In genomic region chr1:226872455-226872854, GRCh38 we compare ENCODE assay signal across 15 cellular contexts. TPM values are rescaled to one million over a fixed set of nuclear protein-coding genes. Genes with fewer than 3 reads are reported as not detected.
DNase-seq lines count a peak whose midpoint lies in the region; ATAC-seq, FAIRE-seq and TF ChIP-seq lines count a peak whose summit lies in the region.
"Had no signal": no experiment of that assay in that cellular context is flagged by ENCODE, and none has a peak within 500 bp of the region (broad histone marks: within the 10 kb centered on the region; RNA-seq: fewer than 3 reads in every experiment).

No MANE protein-coding gene starts in this region.

- no peak overlapping the region for H3K4me3 ChIP-seq in endothelial cell of umbilical vein (replicated peaks in 1 of 3; ENCODE audit: insufficient read depth in 1 of 3, low read depth in 1 of 3, low read length in 3 of 3)
- peak overlapping the region in 3 of 4 donors; percentile 64 to 81 (median 77) for H3K4me3 ChIP-seq in pancreas

- no peak overlapping the region for H3K27ac Mint-ChIP-seq in H9
- H3K27ac Mint-ChIP-seq in T-cell: no peak overlapping the region
- H3K27ac Mint-ChIP-seq in activated CD8-positive, alpha-beta T cell treated with anti-CD3 and anti-CD28 coated beads, Interleukin-2, amount 10 ng/mL, durations not matched to agents 7 days and 5 days: no peak overlapping the region
- H3K27ac Mint-ChIP-seq: CD8-positive, alpha-beta T cell had no signal

- H3K9me3 Mint-ChIP-seq in H9 (no peaks in the 10 kb centered on the region; a peak in 1 of 5 replicates), T-cell (no peaks in the 10 kb centered on the region)
- H3K9me3 Mint-ChIP-seq in activated CD8-positive, alpha-beta T cell treated with anti-CD3 and anti-CD28 coated beads, Interleukin-2, amount 10 ng/mL, durations not matched to agents 7 days and 5 days (ENCODE audit: insufficient read depth): no peaks in the 10 kb centered on the region
- H3K9me3 Mint-ChIP-seq: CD8-positive, alpha-beta T cell had no signal

- no CpG with 5 or more reads among the region's 7 CpGs for WGBS in H9 (ENCODE audit: extremely low coverage, insufficient read length, low lambda C conversion rate)
- 28 to 36% methylated on average over 7 of the region's 7 CpGs for WGBS in pancreas, 2 donors

- H3K23me2 ChIP-seq in H9 (ENCODE audit: insufficient read length, low read depth, low read length, poor library complexity, severe bottlenecking): peaks cover 8% of the 10 kb centered on the region

- no peaks in the 10 kb centered on the region for H3K79me1 ChIP-seq in H9 (ENCODE audit: insufficient read depth, low read depth, low read length, poor library complexity, severe bottlenecking)

- H3K27me3 Mint-ChIP-seq in H9 (ENCODE audit: low read depth): peaks cover 20% of the 10 kb centered on the region
- H3K27me3 Mint-ChIP-seq in T-cell: peaks cover 0 to 11% of the 10 kb centered on the region in 2 donors
- H3K27me3 Mint-ChIP-seq in activated CD8-positive, alpha-beta T cell treated with anti-CD3 and anti-CD28 coated beads, Interleukin-2, amount 10 ng/mL, durations not matched to agents 7 days and 5 days (ENCODE audit: low read depth): peaks cover 20% of the 10 kb centered on the region

- no peak overlapping the region for H4K5ac ChIP-seq in H9 (ENCODE audit: insufficient read length, low read depth, low read length)

- no peaks in the 10 kb centered on the region for H3K9me3 ChIP-seq in H9 (ENCODE audit: control insufficient read depth, low read depth, low read length)
- H3K9me3 ChIP-seq in endothelial cell of umbilical vein (replicated peaks; ENCODE audit: control insufficient read depth, insufficient read depth, low read length): no peaks in the 10 kb centered on the region
- H3K9me3 ChIP-seq in pancreas: no peaks in the 10 kb centered on the region
- H3K9me3 ChIP-seq: suprapubic skin had no signal

- H3K4me3 Mint-ChIP-seq in H9: no peak overlapping the region; a peak in 1 of 5 replicates
- H3K4me3 Mint-ChIP-seq in T-cell: peak overlapping the region in 2 of 3 donors; percentile 78 to 84
- H3K4me3 Mint-ChIP-seq in activated CD8-positive, alpha-beta T cell treated with anti-CD3 and anti-CD28 coated beads, Interleukin-2, amount 10 ng/mL, durations not matched to agents 7 days and 5 days: no peak overlapping the region

- H3K36me3 ChIP-seq in endothelial cell of umbilical vein (ENCODE audit: control insufficient read depth in 2 of 2, extremely low read depth in 1 of 2, insufficient read depth in 2 of 2, low read length in 2 of 2) (no peaks in the 10 kb centered on the region), pancreas (peaks cover 0 to 7% (median 0%) of the 10 kb centered on the region in 3 donors)

- peaks cover 0 to 9% (median 7%) of the 10 kb centered on the region in 3 experiments; a peak in 4 of 7 replicates for H3K36me3 Mint-ChIP-seq in H9 (ENCODE audit: insufficient read depth in 1 of 3, low read depth in 3 of 3)
- peaks cover 4% of the 10 kb centered on the region for H3K36me3 Mint-ChIP-seq in T-cell
- H3K36me3 Mint-ChIP-seq in activated CD8-positive, alpha-beta T cell treated with anti-CD3 and anti-CD28 coated beads, Interleukin-2, amount 10 ng/mL, durations not matched to agents 7 days and 5 days (ENCODE audit: low read depth): no peaks in the 10 kb centered on the region
- H3K36me3 Mint-ChIP-seq: CD8-positive, alpha-beta T cell had no signal

- H3K79me2 ChIP-seq in H9 (ENCODE audit: insufficient read depth, low read length) (no peaks in the 10 kb centered on the region), endothelial cell of umbilical vein (ENCODE audit: control insufficient read depth, insufficient read depth, low read length) (no peaks in the 10 kb centered on the region)

- H3T11ph ChIP-seq in H9 (ENCODE audit: low read length): no peak overlapping the region

- no peak overlapping the region for H2BK5ac ChIP-seq in H9 (ENCODE audit: insufficient read length, low read length)

- H3K4ac ChIP-seq in H9 (ENCODE audit: low read depth, low read length): no peak overlapping the region

- no peak overlapping the region for H2BK15ac ChIP-seq in H9 (ENCODE audit: low read depth, low read length)

- H3K14ac ChIP-seq in H9 (ENCODE audit: insufficient read depth, low read length): no peak overlapping the region

- TF ChIP-seq CTCF in H9 (conservative IDR thresholded peaks at IDR 0.05): no peak
- TF ChIP-seq CTCF in endothelial cell of umbilical vein (IDR thresholded peaks at IDR 0.05; ENCODE audit: extremely low read depth in 1 of 2, insufficient read depth in 1 of 2, low read depth in 1 of 2, low read length in 2 of 2): no peak
- TF ChIP-seq CTCF in pancreas (IDR thresholded peaks at IDR 0.05): no peak

- intact Hi-C loops in endothelial cell of umbilical vein (cut with micrococcal nuclease) (no loop called here), pancreas (cut with DNase I) (no loop called here)

- BruUV-seq in endothelial cell of umbilical vein (replicated peaks; lab: Mats Ljungman, UMichigan): no TSS peak

- H3K4me2 ChIP-seq in H9 (ENCODE audit: insufficient read depth, insufficient read length, low read length): no peak overlapping the region
- H3K4me2 ChIP-seq in endothelial cell of umbilical vein (ENCODE audit: insufficient read depth, low read length): no peak overlapping the region

- ATAC-seq in T-cell (replicated peaks in 1 of 4) (no peak), pancreas (peak; percentile 30 to 56 (median 43)), HG03280 (IDR thresholded peaks at IDR 0.05; ENCODE audit: unreplicated experiment) (no peak)
- no peak for ATAC-seq in activated CD8-positive, alpha-beta T cell treated with anti-CD3 and anti-CD28 coated beads, Interleukin-2, amount 10 ng/mL, durations not matched to agents 7 days and 5 days
- ATAC-seq: CD8-positive, alpha-beta T cell had no signal

- H4K8ac ChIP-seq in H9 (replicated peaks; ENCODE audit: insufficient read length, low read depth, low read length): no peak overlapping the region

- FAIRE-seq in endothelial cell of umbilical vein (lab: Jason Lieb, UNC): peak; percentile 73
- FAIRE-seq in pancreas (lab: Jason Lieb, UNC): no peak
- FAIRE-seq: endometrium, H1 had no signal

- no peak overlapping the region for H3K27ac ChIP-seq in H9 (ENCODE audit: insufficient read length, low read depth, low read length)
- no peak overlapping the region for H3K27ac ChIP-seq in endothelial cell of umbilical vein (ENCODE audit: insufficient read depth, low read depth, low read length)
- H3K27ac ChIP-seq in pancreas: peak overlapping the region; percentile 51 to 88 (median 86)
- H3K27ac ChIP-seq: suprapubic skin had no signal

- peaks cover 32 to 36% of the 10 kb centered on the region in 2 experiments for H3K4me1 Mint-ChIP-seq in H9
- H3K4me1 Mint-ChIP-seq in T-cell: peaks cover 11 to 20% (median 19%) of the 10 kb centered on the region in 3 donors
- H3K4me1 Mint-ChIP-seq in activated CD8-positive, alpha-beta T cell treated with anti-CD3 and anti-CD28 coated beads, Interleukin-2, amount 10 ng/mL, durations not matched to agents 7 days and 5 days (ENCODE audit: low read depth): peaks cover 11% of the 10 kb centered on the region

- H3K9me1 ChIP-seq in endothelial cell of umbilical vein (replicated peaks; ENCODE audit: control insufficient read depth, extremely low read depth, insufficient read depth, low read length): no peaks in the 10 kb centered on the region

- no peak overlapping the region for H3K18ac ChIP-seq in H9 (ENCODE audit: insufficient read length, low read depth, low read length)

- H3K56ac ChIP-seq in H9 (ENCODE audit: insufficient read length, low read depth, low read length): no peak overlapping the region

- POLR2A ChIA-PET in T-cell (lab: Charles Lee) (no interaction called here), endothelial cell of umbilical vein (lab: Charles Lee) (interaction anchor here (0.7 kb wide), 1 partner anchor 324 kb away, joined by 3 read pairs; no protein-coding TSS in a partner anchor)
- POLR2A ChIA-PET in activated CD8-positive, alpha-beta T cell treated with anti-CD3 and anti-CD28 coated beads, Interleukin-2, amount 10 ng/mL, durations not matched to agents 7 days and 5 days (lab: Charles Lee): interaction anchor here (2.1 kb wide), 1 partner anchor 10 kb away, joined by 10 read pairs; no protein-coding TSS in a partner anchor

- no peak overlapping the region for H2AK5ac ChIP-seq in H9 (ENCODE audit: insufficient read length, low read length)

- no peak overlapping the region for H2BK20ac ChIP-seq in H9 (ENCODE audit: low read depth, low read length, poor library complexity, severe bottlenecking)

- H3K4me1 ChIP-seq in H9 (ENCODE audit: insufficient read depth, low read length) (peaks cover 6% of the 10 kb centered on the region; the same call in 1 of the 2 replicates), endothelial cell of umbilical vein (ENCODE audit: control insufficient read depth, extremely low read depth, insufficient read depth, low read length) (peaks cover 16% of the 10 kb centered on the region), pancreas (peaks cover 6 to 28% (median 27%) of the 10 kb centered on the region in 3 donors)

- no peak overlapping the region for H3K23ac ChIP-seq in H9 (ENCODE audit: insufficient read length, low read depth, low read length)

- DNase-seq in H9 (peak; percentile 4), T-cell (no peak), endothelial cell of umbilical vein (ENCODE audit: low read depth, low spot score) (peak; percentile 83), pancreas (peak in 4 of 6 donors; percentile 67 to 85 (median 75)), AML-193 (lab: John Stamatoyannopoulos, UW) (no peak)
- no peak for DNase-seq in activated CD8-positive, alpha-beta T cell treated with anti-CD3 and anti-CD28 coated beads, Interleukin-2, amount 10 ng/mL, durations not matched to agents 7 days and 5 days
- DNase-seq: activated CD4-positive, alpha-beta T cell treated with anti-CD3 and anti-CD28 coated beads for 4 hours; activated effector memory CD4-positive, alpha-beta T cell treated with anti-CD3 and anti-CD28 coated beads, Interleukin-2, amount 50 U/mL, for 16 hours; CD8-positive, alpha-beta T cell; MV-4-11; NCI-H226 had no signal

- H4K20me1 ChIP-seq in H9 (ENCODE audit: control insufficient read depth, insufficient read depth, insufficient read length) (no peaks in the 10 kb centered on the region), endothelial cell of umbilical vein (replicated peaks; ENCODE audit: control insufficient read depth, extremely low read depth, insufficient read depth, low read length) (no peaks in the 10 kb centered on the region)

- dilution Hi-C loops in endothelial cell of umbilical vein (cut with MboI; ENCODE audit: extremely low pct_ligation_motif_present, low sequenced_read_pairs): no loop called here

- H4K91ac ChIP-seq in H9 (ENCODE audit: insufficient read length, low read depth, low read length): no peak overlapping the region

- H2AFZ ChIP-seq in H9 (ENCODE audit: low read length) (no peak overlapping the region), endothelial cell of umbilical vein (ENCODE audit: low read depth, low read length) (no peak overlapping the region)

- H2BK12ac ChIP-seq in H9 (ENCODE audit: insufficient read length, low read depth, low read length): no peak overlapping the region

- H3K27me3 ChIP-seq in H9 (ENCODE audit: insufficient read depth, low read length): peaks cover 3% of the 10 kb centered on the region; the same call in 1 of the 2 replicates
- H3K27me3 ChIP-seq in endothelial cell of umbilical vein (ENCODE audit: control insufficient read depth in 2 of 2, insufficient read depth in 2 of 2, low read length in 2 of 2): no peaks in the 10 kb centered on the region
- H3K27me3 ChIP-seq in pancreas: no peaks in the 10 kb centered on the region
- H3K27me3 ChIP-seq: suprapubic skin had no signal

- no peak for TF ChIP-seq POLR2A in endothelial cell of umbilical vein (IDR thresholded peaks at IDR 0.05; ENCODE audit: low read depth, low read length)

- H2BK120ac ChIP-seq in H9 (ENCODE audit: low read depth, low read length, poor library complexity, severe bottlenecking): no peak overlapping the region

- CTCF ChIA-PET in T-cell (lab: Charles Lee) (interaction anchor here in 1 of 2 donors (1.3 kb wide), 1 partner anchor 10 kb away, joined by 4 read pairs; no protein-coding TSS in a partner anchor), endothelial cell of umbilical vein (lab: Charles Lee) (interaction anchor here (0.9 to 1.3 kb wide), 2 partner anchors 8 to 11 kb away, joined by 3 read pairs; no protein-coding TSS in a partner anchor)
- CTCF ChIA-PET in activated CD8-positive, alpha-beta T cell treated with anti-CD3 and anti-CD28 coated beads, Interleukin-2, amount 10 ng/mL, durations not matched to agents 7 days and 5 days (lab: Charles Lee): interaction anchor here (0.7 kb wide), 1 partner anchor 10 kb away, joined by 3 read pairs; no protein-coding TSS in a partner anchor

- H3K9ac ChIP-seq in H9 (ENCODE audit: extremely low read depth, insufficient read length, low read length) (no peak overlapping the region), endothelial cell of umbilical vein (replicated peaks; ENCODE audit: extremely low read depth, insufficient read depth, low read length) (no peak overlapping the region)

RNA-seq across cellular contexts. Expression of gene PSEN2, which starts 2.0 kb away (rescaled TPM):
- total RNA-seq in H9 (2021) (17.4 and 19.8 TPM in 2 replicates), T-cell (1 to 10 TPM; 1.9 to 5.6 (median 4.0) TPM), endothelial cell of umbilical vein (12.5 and 17.1 TPM in 2 replicates), pancreas (10 to 100 TPM; 36.5 to 70.2 (median 44.1) TPM)
- polyA plus RNA-seq in endothelial cell of umbilical vein (18.1 and 19.3 TPM in 2 replicates), pancreas (10 to 100 TPM; 31.4 to 37.1 TPM)
- 10.4 TPM in 2 replicates for polyA plus RNA-seq in endothelial cell of umbilical vein (2011; cell fraction: cytosol; rRNA removed)
- 18.3 and 19.6 TPM in 2 replicates for polyA plus RNA-seq in endothelial cell of umbilical vein (2011; cell fraction: nucleus; rRNA removed)
- 7.9 and 9.5 TPM in 2 replicates for polyA plus RNA-seq in endothelial cell of umbilical vein (2012)
- 23.9 and 29.4 TPM in 2 replicates for polyA minus RNA-seq in endothelial cell of umbilical vein
- 14.2 TPM for polyA minus RNA-seq in endothelial cell of umbilical vein (2011; cell fraction: cytosol; rRNA and poly(A)+ RNA removed)
- polyA minus RNA-seq in endothelial cell of umbilical vein (2011; cell fraction: nucleus; rRNA and poly(A)+ RNA removed): 11.6 and 11.8 TPM in 2 replicates
- total RNA-seq in activated CD8-positive, alpha-beta T cell treated with anti-CD3 and anti-CD28 coated beads, Interleukin-2, amount 10 ng/mL, durations not matched to agents 7 days and 5 days: 1 to 10 TPM; 3.0 to 3.6 TPM

Comparison
In these comparisons a context has a peak if more than half of its experiments do, and no peak if none do; other contexts are left out.
1. DNase-seq: peak in H9 (single experiment), endothelial cell of umbilical vein (single experiment) and pancreas (4 of 6); none in T-cell (0 of 34), AML-193 (0 of 2) and activated CD8-positive, alpha-beta T cell treated with anti-CD3 and anti-CD28 coated beads, Interleukin-2, amount 10 ng/mL, durations not matched to agents 7 days and 5 days (single experiment).
2. H3K27ac ChIP-seq: peak in pancreas (4 of 4); none in H9 (single experiment) and endothelial cell of umbilical vein (single experiment).
3. H3K4me3 Mint-ChIP-seq: peak in T-cell (2 of 3); none in H9 (0 of 2) and activated CD8-positive, alpha-beta T cell treated with anti-CD3 and anti-CD28 coated beads, Interleukin-2, amount 10 ng/mL, durations not matched to agents 7 days and 5 days (single experiment).
4. ATAC-seq: peak in pancreas (4 of 4); none in T-cell (0 of 4), HG03280 (single experiment) and activated CD8-positive, alpha-beta T cell treated with anti-CD3 and anti-CD28 coated beads, Interleukin-2, amount 10 ng/mL, durations not matched to agents 7 days and 5 days (single experiment).
5. H3K4me3 ChIP-seq: peak in pancreas (3 of 4); none in endothelial cell of umbilical vein (0 of 3).
6. POLR2A ChIA-PET loops: an anchor here in endothelial cell of umbilical vein (0.7 kb wide) and activated CD8-positive, alpha-beta T cell treated with anti-CD3 and anti-CD28 coated beads, Interleukin-2, amount 10 ng/mL, durations not matched to agents 7 days and 5 days (2.1 kb wide); none called in T-cell.